Comparison of ENCODE assay signal across 12 cellular contexts in the genomic region with DNA sequence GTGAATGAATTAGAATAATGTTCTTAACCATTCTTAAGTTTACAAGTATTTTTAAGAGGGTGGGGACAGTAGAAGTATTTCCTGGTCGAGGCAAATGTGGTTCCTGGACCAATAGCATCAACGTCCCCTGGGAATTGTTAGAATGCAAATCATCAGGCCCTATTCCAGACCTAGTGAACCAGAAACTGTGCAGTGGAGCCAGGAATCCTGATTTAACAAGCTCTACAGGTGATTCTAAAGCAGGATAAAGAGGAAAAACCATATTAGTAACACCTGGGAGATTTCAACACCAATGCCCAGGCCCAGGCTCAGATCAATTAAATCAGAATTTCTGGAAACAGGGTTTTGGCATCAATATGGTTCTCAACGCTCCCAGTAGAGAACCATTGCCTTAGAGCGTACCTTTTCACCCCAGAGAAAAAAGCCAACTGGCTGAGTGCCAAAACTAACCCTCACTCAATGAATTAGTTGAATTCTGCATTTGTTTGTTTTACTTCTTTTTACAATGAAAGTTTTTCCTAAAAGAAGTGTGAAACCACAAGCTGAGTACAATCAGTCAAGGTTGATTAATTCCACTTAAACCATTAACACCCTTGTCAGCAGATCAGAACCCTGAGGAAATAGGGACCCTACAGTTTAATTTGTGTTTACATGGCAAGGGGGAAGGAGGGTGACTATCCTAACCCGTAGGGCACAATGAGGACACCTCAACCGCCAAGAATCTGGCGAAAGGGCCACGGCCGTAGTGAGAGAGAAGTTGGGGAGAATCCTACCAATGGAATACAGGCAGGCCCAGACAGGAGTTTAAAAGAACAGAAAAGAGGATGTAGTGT. TPM values are rescaled to one million over a fixed set of nuclear protein-coding genes. Genes with fewer than 3 reads are reported as not detected.
DNase-seq lines count a peak whose midpoint lies in the region; ATAC-seq and TF ChIP-seq lines count a peak whose summit lies in the region.
"Had no signal": no experiment of that assay in that cellular context is flagged by ENCODE, and none has a peak within 500 bp of the region (broad histone marks: within the 10 kb centered on the region; RNA-seq: fewer than 3 reads in every experiment).

No MANE protein-coding gene starts in this region.

- no peak overlapping the region for H3K27ac Mint-ChIP-seq in progenitor cell of endocrine pancreas
- H3K27ac Mint-ChIP-seq: activated T-cell treated with anti-CD3 and anti-CD28 coated beads, Interleukin-2, amount 50 U/mL, for 72 hours had no signal

- H3K4me3 ChIP-seq in NT2/D1 (ENCODE audit: insufficient read length, low read depth) = no peak overlapping the region
- H3K4me3 ChIP-seq in right lobe of liver = no peak overlapping the region

- no peaks in the 10 kb centered on the region for H3K36me3 Mint-ChIP-seq in progenitor cell of endocrine pancreas (ENCODE audit: insufficient read depth)

- intact Hi-C loops in right lobe of liver (cut with DNase I) = no loop called here

- H3K4me3 Mint-ChIP-seq in progenitor cell of endocrine pancreas (ENCODE audit: low read depth) = no peak overlapping the region
- H3K4me3 Mint-ChIP-seq: activated T-cell treated with anti-CD3 and anti-CD28 coated beads, Interleukin-2, amount 50 U/mL, for 72 hours; central memory CD8-positive, alpha-beta T cell had no signal

- TF ChIP-seq POLR2A in right lobe of liver (IDR thresholded peaks at IDR 0.05) = no peak

- ATAC-seq in GM18909 (IDR thresholded peaks at IDR 0.05; ENCODE audit: poor library complexity, unreplicated experiment) = peak; percentile 76
- ATAC-seq in HG02610 (IDR thresholded peaks at IDR 0.05; ENCODE audit: unreplicated experiment) = peak; percentile 47
- ATAC-seq in right lobe of liver = peak; percentile 20 to 73 (median 62)
- ATAC-seq: activated T-cell treated with anti-CD3 and anti-CD28 coated beads, Interleukin-2, amount 50 U/mL, for 72 hours had no signal

- WGBS in right lobe of liver (ENCODE audit: insufficient coverage, low coverage, low lambda C conversion rate, missing lambda C conversion rate) = 26% methylated on average over 9 of the region's 9 CpGs

- H3K4me1 Mint-ChIP-seq in progenitor cell of endocrine pancreas (ENCODE audit: low read depth) = peaks cover 8% of the 10 kb centered on the region
- H3K4me1 Mint-ChIP-seq: central memory CD8-positive, alpha-beta T cell had no signal

- H3K9ac ChIP-seq in NT2/D1 (ENCODE audit: insufficient read length, low read depth) = no peak overlapping the region

- TF ChIP-seq CTCF in right lobe of liver (IDR thresholded peaks at IDR 0.05) (no peak), progenitor cell of endocrine pancreas (IDR thresholded peaks at IDR 0.05; ENCODE audit: unreplicated experiment) (no peak)

- no peaks in the 10 kb centered on the region for H3K36me3 ChIP-seq in NT2/D1 (ENCODE audit: insufficient read depth, insufficient read length, low read length)
- H3K36me3 ChIP-seq in right lobe of liver = no peaks in the 10 kb centered on the region

- H3K27me3 ChIP-seq in NT2/D1 (ENCODE audit: insufficient read depth, insufficient read length) (peaks cover 97% of the 10 kb centered on the region), right lobe of liver (no peaks in the 10 kb centered on the region)

- H3K9me3 Mint-ChIP-seq in progenitor cell of endocrine pancreas (ENCODE audit: low read depth) = no peaks in the 10 kb centered on the region
- H3K9me3 Mint-ChIP-seq: central memory CD8-positive, alpha-beta T cell had no signal

- peaks cover 11% of the 10 kb centered on the region for H3K27me3 Mint-ChIP-seq in progenitor cell of endocrine pancreas

- DNase-seq in NT2/D1 (ENCODE audit: low read depth, low spot score) (peak; percentile 16), right lobe of liver (peak in 1 of 3 donors; percentile 58), CD1c-positive myeloid dendritic cell (ENCODE audit: extremely low spot score) (no peak), NCI-H2171 (lab: John Stamatoyannopoulos, UW) (no peak), NCI-H2227 (lab: John Stamatoyannopoulos, UW; ENCODE audit: unreplicated experiment) (no peak), progenitor cell of endocrine pancreas (ENCODE audit: low spot score, unreplicated experiment) (no peak)
- DNase-seq: activated T-cell treated with anti-CD3 and anti-CD28 coated beads, Interleukin-2, amount 50 U/mL, for 72 hours; glutamatergic neuron; T1000 had no signal

- no peaks in the 10 kb centered on the region for H3K4me1 ChIP-seq in NT2/D1 (ENCODE audit: insufficient read depth, insufficient read length)
- H3K4me1 ChIP-seq in right lobe of liver = peaks cover 0 to 27% (median 12%) of the 10 kb centered on the region in 4 donors

- H3K27ac ChIP-seq in right lobe of liver = peak overlapping the region in 2 of 3 donors; percentile 28 to 41

- H3K9me3 ChIP-seq in NT2/D1 (ENCODE audit: insufficient read depth, low read length) = no peaks in the 10 kb centered on the region
- H3K9me3 ChIP-seq in right lobe of liver = no peaks in the 10 kb centered on the region

RNA-seq across cellular contexts. Expression of a gene that starts 34.9 kb away (rescaled TPM):
- total RNA-seq in right lobe of liver (100 to 1,000 TPM; 147 to 342 (median 225) TPM), progenitor cell of endocrine pancreas (91.3 and 95.3 TPM in 2 replicates)
